Comparison of ENCODE assay signal across 1 cellular context in genomic region chr19:36014029-36014924, GRCh38.
TF ChIP-seq lines count a peak whose summit lies in the region.

ALKBH6 (minus strand) TSS chr19:36014213; CDS start chr19:36013397, 816 bp downstream.

TF ChIP-seq in HEK293, 187 proteins besides CTCF, POLR2A, EP300 and RAD21 (continued from another document):
- TF ChIP-seq KLF8 (tag by site-specific recombination; IDR thresholded peaks at IDR 0.05) (peak; percentile 88), ZNF350 (tag by site-specific recombination; IDR thresholded peaks at IDR 0.05) (no peak), ZNF138 (tag by site-specific recombination; IDR thresholded peaks at IDR 0.05; ENCODE audit: borderline replicate concordance) (no peak), SP3 (tag by site-specific recombination; IDR thresholded peaks at IDR 0.05) (peak; percentile 100), ZNF433 (tag by site-specific recombination; IDR thresholded peaks at IDR 0.05; ENCODE audit: low read depth) (no peak), ZNF266 (tag by site-specific recombination; IDR thresholded peaks at IDR 0.05; ENCODE audit: low read depth) (no peak), ZNF596 (tag by site-specific recombination; IDR thresholded peaks at IDR 0.05) (no peak), ZNF426 (tag by site-specific recombination; IDR thresholded peaks at IDR 0.05) (no peak), ZNF112 (tag by site-specific recombination; IDR thresholded peaks at IDR 0.05) (no peak), ZBTB11 (tag by site-specific recombination; conservative IDR thresholded peaks at IDR 0.05; ENCODE audit: low read depth) (no peak), ZNF391 (tag by site-specific recombination; IDR thresholded peaks at IDR 0.05; ENCODE audit: borderline replicate concordance, low read depth) (peak; percentile 77), ZNF501 (tag by site-specific recombination; IDR thresholded peaks at IDR 0.05) (peak; percentile 67), MEIS1 (CRISPR knock-in tag; IDR thresholded peaks at IDR 0.05; ENCODE audit: borderline replicate concordance) (no peak), KLF7 (tag by site-specific recombination; IDR thresholded peaks at IDR 0.05; ENCODE audit: borderline replicate concordance) (peak; percentile 60; the same call in 1 of the 2 replicates), ZBTB17 (tag by site-specific recombination; IDR thresholded peaks at IDR 0.05) (peak; percentile 88), ZNF48 (tag by site-specific recombination; IDR thresholded peaks at IDR 0.05) (no peak), ZNF561 (tag by site-specific recombination; IDR thresholded peaks at IDR 0.05; ENCODE audit: borderline replicate concordance) (peak; percentile 91), ZFP69B (tag by site-specific recombination; IDR thresholded peaks at IDR 0.05) (peak; percentile 79; the same call in 1 of the 2 replicates), ZIC2 (tag by site-specific recombination; IDR thresholded peaks at IDR 0.05) (peak; percentile 88), GLI2 (tag by site-specific recombination; IDR thresholded peaks at IDR 0.05; ENCODE audit: borderline replicate concordance, low read depth) (no peak), ZEB2 (tag by site-specific recombination; IDR thresholded peaks at IDR 0.05) (peak; percentile 78), ZNF146 (tag by site-specific recombination; IDR thresholded peaks at IDR 0.05) (no peak; the same call in 1 of the 2 replicates), ZNF629 (tag by site-specific recombination; IDR thresholded peaks at IDR 0.05) (peak; percentile 71; the same call in 1 of the 2 replicates), BCL11A (tag by site-specific recombination; IDR thresholded peaks at IDR 0.05; ENCODE audit: low read depth) (peak; percentile 38; the same call in 1 of the 2 replicates), KLF10 (tag by site-specific recombination; IDR thresholded peaks at IDR 0.05) (peak; percentile 94), ZNF121 (tag by site-specific recombination; IDR thresholded peaks at IDR 0.05) (no peak), GLIS1 (tag by site-specific recombination; IDR thresholded peaks at IDR 0.05) (peak; percentile 62), ZNF639 (tag by site-specific recombination; IDR thresholded peaks at IDR 0.05) (peak; percentile 84), ZNF133 (tag by site-specific recombination; IDR thresholded peaks at IDR 0.05) (no peak), MZF1 (tag by site-specific recombination; IDR thresholded peaks at IDR 0.05; ENCODE audit: borderline replicate concordance) (peak; percentile 88), SP2 (tag by site-specific recombination; IDR thresholded peaks at IDR 0.05) (peak; percentile 100), ZFP3 (tag by site-specific recombination; IDR thresholded peaks at IDR 0.05; ENCODE audit: low read depth) (no peak), ZNF624 (tag by site-specific recombination; IDR thresholded peaks at IDR 0.05) (no peak), HOXA7 (CRISPR knock-in tag; IDR thresholded peaks at IDR 0.05; ENCODE audit: borderline replicate concordance) (no peak; the same call in 1 of the 2 replicates), YY2 (tag by site-specific recombination; IDR thresholded peaks at IDR 0.05) (peak; percentile 70; the same call in 1 of the 2 replicates), KLF1 (tag by site-specific recombination; IDR thresholded peaks at IDR 0.05) (peak; percentile 56; the same call in 1 of the 2 replicates), ZBTB21 (tag by site-specific recombination; IDR thresholded peaks at IDR 0.05) (peak; percentile 35; the same call in 1 of the 2 replicates), SP7 (tag by site-specific recombination; IDR thresholded peaks at IDR 0.05) (peak; percentile 66), REPIN1 (tag by site-specific recombination; IDR thresholded peaks at IDR 0.05; ENCODE audit: low read depth) (no peak; the same call in 1 of the 2 replicates), ZSCAN30 (tag by site-specific recombination; IDR thresholded peaks at IDR 0.05) (peak; percentile 85), ZNF416 (tag by site-specific recombination; IDR thresholded peaks at IDR 0.05) (no peak), ZXDB (tag by site-specific recombination; IDR thresholded peaks at IDR 0.05) (peak; percentile 76), ZNF398 (tag by site-specific recombination; IDR thresholded peaks at IDR 0.05) (peak; percentile 1; the same call in 1 of the 2 replicates)
